ENCODE assay signal across 25 cellular contexts in the genomic region with DNA sequence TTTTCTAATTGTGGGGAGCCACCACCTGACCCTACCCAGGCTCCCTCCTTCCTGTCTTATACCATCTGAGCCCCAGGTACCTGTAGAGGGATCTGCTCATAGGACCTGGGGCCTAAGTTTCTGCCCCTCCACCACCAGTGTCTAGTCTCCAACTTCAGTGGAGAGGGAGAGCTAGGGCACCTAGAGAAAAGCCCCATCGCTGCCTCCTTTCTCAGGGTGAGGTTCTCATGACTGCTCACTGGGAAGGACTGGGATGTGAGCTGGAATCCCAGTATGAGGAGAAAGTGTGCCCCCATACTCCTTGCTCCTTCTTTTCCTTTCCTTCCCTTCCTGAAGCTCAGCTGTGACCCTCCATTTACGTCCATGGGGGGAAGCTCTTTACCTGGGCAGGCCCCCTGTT.
"Had no signal": no experiment of that assay in that cellular context is flagged by ENCODE, and none has a peak within 500 bp of the region (broad histone marks: within the 10 kb centered on the region; RNA-seq: fewer than 3 reads in every experiment).

No MANE protein-coding gene starts in this region.

- H3K36me3 ChIP-seq: esophagus squamous epithelium, gastroesophageal sphincter, left ventricle myocardium inferior, lower lobe of right lung, prostate gland, sigmoid colon, stomach, thoracic aorta, transverse colon had no signal

- H2AFZ ChIP-seq: parathyroid adenoma had no signal

- DNase-seq: effector memory CD4-positive, alpha-beta T cell; esophagus squamous epithelium; foreskin fibroblast; glutamatergic neuron; immature natural killer cell; kidney; left cardiac atrium; left ventricle myocardium inferior; lower lobe of right lung; mesenchymal stem cell; naive B cell; occipital lobe; sigmoid colon; stimulated activated CD4-positive, alpha-beta T cell treated with anti-CD3 and anti-CD28 coated beads, Interleukin-2, amount 100 ng/mL, for 24 hours; stimulated activated CD4-positive, alpha-beta T cell treated with anti-CD3 and anti-CD28 coated beads, Interleukin-4, amount 100 ng/mL, for 4 hours; stimulated activated naive CD4-positive, alpha-beta T cell; stomach; substantia nigra; transverse colon had no signal

- H3K4me1 ChIP-seq: esophagus squamous epithelium, gastroesophageal sphincter, lower lobe of right lung, prostate gland, sigmoid colon, stomach, transverse colon had no signal

- H3K9me3 ChIP-seq: esophagus squamous epithelium, gastroesophageal sphincter, left ventricle myocardium inferior, lower lobe of right lung, prostate gland, sigmoid colon, stomach, thoracic aorta, transverse colon had no signal

- H3K9ac ChIP-seq: parathyroid adenoma had no signal

- H3K27ac ChIP-seq: epithelial cell of prostate, esophagus squamous epithelium, gastroesophageal sphincter, left ventricle myocardium inferior, lower lobe of right lung, parathyroid adenoma, prostate gland, sigmoid colon, skin epidermis, stomach, thoracic aorta, transverse colon had no signal

- ATAC-seq: gastroesophageal sphincter, left cardiac atrium, lower lobe of right lung had no signal

- H3K79me2 ChIP-seq: parathyroid adenoma had no signal

- H3K4me3 ChIP-seq: esophagus squamous epithelium, gastroesophageal sphincter, left ventricle myocardium inferior, lower lobe of right lung, prostate gland, sigmoid colon, skin epidermis, stomach, thoracic aorta, transverse colon had no signal
